16 cellular contexts compared by ENCODE assay signal in genomic region chr17:64106918-64107317, GRCh38. TPM values are rescaled to one million over a fixed set of nuclear protein-coding genes. Genes with fewer than 3 reads are reported as not detected.
DNase-seq lines count a peak whose midpoint lies in the region; ATAC-seq and TF ChIP-seq lines count a peak whose summit lies in the region.
"Had no signal": no experiment of that assay in that cellular context is flagged by ENCODE, and none has a peak within 500 bp of the region (broad histone marks: within the 10 kb centered on the region; RNA-seq: fewer than 3 reads in every experiment).

No MANE protein-coding gene starts in this region.

- H3K4me1 Mint-ChIP-seq in activated CD4-positive, alpha-beta T cell treated with anti-CD3 and anti-CD28 coated beads for 36 hours: peaks cover 64% of the 10 kb centered on the region
- H3K4me1 Mint-ChIP-seq in central memory CD8-positive, alpha-beta T cell: peaks cover 60% of the 10 kb centered on the region

- no peaks in the 10 kb centered on the region for H3K9me2 ChIP-seq in MM.1S (replicated peaks; ENCODE audit: insufficient read depth, low read length)

- intact Hi-C loops in activated CD4-positive, alpha-beta T cell treated with anti-CD3 and anti-CD28 coated beads for 36 hours (cut with DNase I, micrococcal nuclease): no loop called here
- intact Hi-C loops in uterus (cut with DNase I; ENCODE audit: low total_unique reads): no loop called here

- no peak overlapping the region for H2AFZ ChIP-seq in MM.1S (ENCODE audit: low read length)
- H2AFZ ChIP-seq: neural progenitor cell had no signal

- peak overlapping the region; percentile 48 for H3K27ac Mint-ChIP-seq in activated CD4-positive, alpha-beta T cell treated with anti-CD3 and anti-CD28 coated beads for 36 hours
- H3K27ac Mint-ChIP-seq in central memory CD8-positive, alpha-beta T cell (ENCODE audit: low read depth): peak overlapping the region; percentile 52

- H3K79me2 ChIP-seq in MM.1S (ENCODE audit: low read length): peaks cover 95% of the 10 kb centered on the region

- 0 out of 2 replicates have a peak, but pooled peaks cover 4% of the 10 kb centered on the region for H4K20me1 ChIP-seq in MM.1S (ENCODE audit: insufficient read depth, low read length)

- H3K4me2 ChIP-seq in MM.1S (ENCODE audit: low read depth, low read length): peak overlapping the region; percentile 40; the same call in 1 of the 2 replicates
- H3K4me2 ChIP-seq: neural progenitor cell had no signal

- H3K36me3 ChIP-seq in MM.1S (replicated peaks; ENCODE audit: insufficient read depth, low read length): no peaks in the 10 kb centered on the region
- no peaks in the 10 kb centered on the region for H3K36me3 ChIP-seq in neutrophil
- no peaks in the 10 kb centered on the region for H3K36me3 ChIP-seq in uterus
- H3K36me3 ChIP-seq: neural progenitor cell, Peyer's patch, right atrium auricular region, thyroid gland had no signal

- H3K4me1 ChIP-seq in MM.1S (ENCODE audit: low read length): peaks cover 90% of the 10 kb centered on the region
- H3K4me1 ChIP-seq in neutrophil (ENCODE audit: control insufficient read depth in 1 of 2, insufficient read depth in 1 of 2, low read depth in 1 of 2, low read length in 1 of 2): peaks cover 9 to 46% of the 10 kb centered on the region in 2 experiments
- H3K4me1 ChIP-seq in uterus: no peaks in the 10 kb centered on the region

- peaks cover 93% of the 10 kb centered on the region for H3F3A ChIP-seq in MM.1S (ENCODE audit: insufficient read depth, low read length)

- no peak overlapping the region for H3K4me3 Mint-ChIP-seq in activated CD4-positive, alpha-beta T cell treated with anti-CD3 and anti-CD28 coated beads for 36 hours
- H3K4me3 Mint-ChIP-seq in central memory CD8-positive, alpha-beta T cell: peak overlapping the region; percentile 1
- H3K4me3 Mint-ChIP-seq: neural progenitor cell had no signal

- H3K27me3 ChIP-seq in MM.1S (replicated peaks; ENCODE audit: insufficient read depth, low read length): no peaks in the 10 kb centered on the region
- no peaks in the 10 kb centered on the region for H3K27me3 ChIP-seq in neutrophil
- H3K27me3 ChIP-seq in uterus: no peaks in the 10 kb centered on the region
- H3K27me3 ChIP-seq: foreskin keratinocyte, neural progenitor cell, Peyer's patch, right atrium auricular region, thyroid gland had no signal

- peaks cover 4% of the 10 kb centered on the region for H3K36me3 Mint-ChIP-seq in activated CD4-positive, alpha-beta T cell treated with anti-CD3 and anti-CD28 coated beads for 36 hours (ENCODE audit: low read depth)
- peaks cover 18% of the 10 kb centered on the region for H3K36me3 Mint-ChIP-seq in central memory CD8-positive, alpha-beta T cell (ENCODE audit: insufficient read depth)
- H3K36me3 Mint-ChIP-seq: neural progenitor cell had no signal

- TF ChIP-seq POLR2A in uterus (IDR thresholded peaks at IDR 0.05): no peak

- no peak overlapping the region for H3K9ac ChIP-seq in MM.1S (ENCODE audit: low read length)
- H3K9ac ChIP-seq: neural progenitor cell had no signal

- TF ChIP-seq CTCF in MM.1S (IDR thresholded peaks at IDR 0.05; ENCODE audit: low read length) (no peak), neutrophil (IDR thresholded peaks at IDR 0.05) (no peak), uterus (IDR thresholded peaks at IDR 0.05) (no peak)

- H3K27ac ChIP-seq in MM.1S (ENCODE audit: low read length) (peak overlapping the region; percentile 90; the same call in 1 of the 2 replicates), neutrophil (peak overlapping the region; percentile 29), uterus (no peak overlapping the region)
- H3K27ac ChIP-seq: foreskin keratinocyte, neural progenitor cell, right atrium auricular region, thyroid gland had no signal

- no peaks in the 10 kb centered on the region for H3K9me3 Mint-ChIP-seq in activated CD4-positive, alpha-beta T cell treated with anti-CD3 and anti-CD28 coated beads for 36 hours (ENCODE audit: low read depth)
- H3K9me3 Mint-ChIP-seq in central memory CD8-positive, alpha-beta T cell: no peaks in the 10 kb centered on the region
- H3K9me3 Mint-ChIP-seq: neural progenitor cell had no signal

- no peak for DNase-seq in activated CD4-positive, alpha-beta T cell treated with anti-CD3 and anti-CD28 coated beads for 36 hours
- DNase-seq in activated CD4-positive, alpha-beta T cell treated with anti-CD3 and anti-CD28 coated beads, Interleukin-2, amount 50 U/mL, for 4 hours: no peak
- DNase-seq in MM.1S (no peak), uterus (no peak)
- DNase-seq in central memory CD8-positive, alpha-beta T cell (ENCODE audit: low spot score in 2 of 2): no peak
- DNase-seq: NCI-H69, Peyer's patch, thyroid gland had no signal

- POLR2A ChIA-PET in activated CD4-positive, alpha-beta T cell treated with anti-CD3 and anti-CD28 coated beads for 36 hours (lab: Charles Lee): no interaction called here

- ATAC-seq in activated CD4-positive, alpha-beta T cell treated with anti-CD3 and anti-CD28 coated beads for 36 hours: no peak
- no peak for ATAC-seq in central memory CD8-positive, alpha-beta T cell (replicated peaks; ENCODE audit: extremely low read depth, poor library complexity, severe bottlenecking)
- ATAC-seq in GM21786 (IDR thresholded peaks at IDR 0.05; ENCODE audit: unreplicated experiment) (no peak), GM21576 (IDR thresholded peaks at IDR 0.05; ENCODE audit: unreplicated experiment) (no peak)

- no peaks in the 10 kb centered on the region for H3K27me3 Mint-ChIP-seq in activated CD4-positive, alpha-beta T cell treated with anti-CD3 and anti-CD28 coated beads for 36 hours
- no peaks in the 10 kb centered on the region for H3K27me3 Mint-ChIP-seq in central memory CD8-positive, alpha-beta T cell

- H3K9me3 ChIP-seq in MM.1S (replicated peaks; ENCODE audit: insufficient read depth, low read length) (no peaks in the 10 kb centered on the region), neutrophil (no peaks in the 10 kb centered on the region), uterus (no peaks in the 10 kb centered on the region)
- H3K9me3 ChIP-seq: A549, Peyer's patch, right atrium auricular region, thyroid gland had no signal

- H3K4me3 ChIP-seq in MM.1S (ENCODE audit: low read length) (no peak overlapping the region), neutrophil (ENCODE audit: low read depth in 1 of 2, low read length in 1 of 2) (no peak overlapping the region), uterus (no peak overlapping the region)
- H3K4me3 ChIP-seq: A549, lung, neural progenitor cell, Peyer's patch, right atrium auricular region, thyroid gland had no signal

- CTCF ChIA-PET in activated CD4-positive, alpha-beta T cell treated with anti-CD3 and anti-CD28 coated beads for 36 hours (lab: Charles Lee): interaction anchor here (2.2 kb wide), 1 partner anchor 43 kb away, joined by 5 read pairs; no protein-coding TSS in a partner anchor

RNA-seq across cellular contexts. Expression of gene ERN1, which starts 23.0 kb away (rescaled TPM):
- 10 to 100 TPM; 23.7 to 26.8 TPM for total RNA-seq in activated CD4-positive, alpha-beta T cell treated with anti-CD3 and anti-CD28 coated beads for 36 hours
- 10 to 100 TPM in 3 of 4 donors, 1 to 10 TPM in 1; 4.4 to 56.5 (median 15.0) TPM for total RNA-seq in uterus

Comparison
In these comparisons a context has a peak if more than half of its experiments do, and no peak if none do; other contexts are left out.
1. H3K27ac ChIP-seq: peak in MM.1S (single experiment) and neutrophil (single experiment); none in uterus (0 of 2).